In the genomic region with DNA sequence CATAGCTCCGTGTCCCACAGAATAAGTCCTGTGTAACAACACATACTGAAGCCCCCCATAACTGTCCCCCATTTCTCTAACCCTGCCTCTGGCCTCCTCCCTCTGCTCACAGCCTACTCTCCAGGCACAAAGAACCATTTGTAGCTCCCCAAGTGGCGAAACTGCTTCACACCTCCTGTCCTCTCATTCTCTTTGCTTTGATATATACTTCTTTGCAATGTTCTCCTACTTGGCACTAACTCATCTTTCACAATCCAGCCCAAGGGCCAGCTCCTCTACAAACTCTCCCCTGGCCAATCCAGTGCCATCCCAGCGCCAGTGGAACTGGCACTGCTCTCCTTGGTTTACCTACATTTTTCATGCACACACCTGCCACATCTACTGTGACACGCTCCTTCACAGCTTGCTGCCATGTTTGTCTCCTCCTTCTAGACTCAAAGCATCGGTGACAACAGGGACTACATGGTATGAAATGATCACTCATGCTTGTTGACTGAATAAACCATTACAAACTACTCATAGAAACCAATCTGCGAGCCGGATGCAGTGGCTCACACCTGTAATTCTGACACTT, we compare ENCODE assay signal across 15 cellular contexts. TPM values are rescaled to one million over a fixed set of nuclear protein-coding genes. Genes with fewer than 3 reads are reported as not detected.
A peak's percentile ranks its signal among the peaks of the same experiment; 100 is the strongest.
DNase-seq lines count a peak whose midpoint lies in the region; ATAC-seq and TF ChIP-seq lines count a peak whose summit lies in the region.
"Had no signal": no experiment of that assay in that cellular context is flagged by ENCODE, and none has a peak within 500 bp of the region (broad histone marks: within the 10 kb centered on the region; RNA-seq: fewer than 3 reads in every experiment).

No MANE protein-coding gene starts in this region.

- H3K4me3 ChIP-seq in Karpas-422 (ENCODE audit: low read length) = no peak overlapping the region
- no peak overlapping the region for H3K4me3 ChIP-seq in choroid plexus epithelial cell (ENCODE audit: low read depth, low read length)
- no peak overlapping the region for H3K4me3 ChIP-seq in gastrocnemius medialis
- H3K4me3 ChIP-seq: vagina had no signal

- H3K4me1 ChIP-seq in Karpas-422 (ENCODE audit: low read length) = peaks cover 3% of the 10 kb centered on the region
- peaks cover 54 to 56% of the 10 kb centered on the region in 2 donors for H3K4me1 ChIP-seq in gastrocnemius medialis

- no peak overlapping the region for H3K4me2 ChIP-seq in Karpas-422 (ENCODE audit: low read depth, low read length, poor library complexity, severe bottlenecking)

- no peaks in the 10 kb centered on the region for H3K79me2 ChIP-seq in Karpas-422 (ENCODE audit: low read length)

- H3K9me3 Mint-ChIP-seq in activated naive CD4-positive, alpha-beta T cell treated with anti-CD3 and anti-CD28 coated beads for 36 hours = no peaks in the 10 kb centered on the region
- H3K9me3 Mint-ChIP-seq: dendritic cell treated with granulocyte-macrophage colony-stimulating factor and Interleukin-4, amounts not matched to agents 40 ng/mL and 50 ng/mL, for 4 days had no signal

- H3K27me3 ChIP-seq in Karpas-422 (ENCODE audit: low read length) (no peaks in the 10 kb centered on the region), gastrocnemius medialis (no peaks in the 10 kb centered on the region)
- H3K27me3 ChIP-seq: vagina had no signal

- intact Hi-C loops in activated naive CD4-positive, alpha-beta T cell treated with anti-CD3 and anti-CD28 coated beads for 36 hours (cut with micrococcal nuclease) = loop anchor here (1.0 kb wide), 1 partner anchor 10 kb away; no protein-coding TSS in a partner anchor
- intact Hi-C loops in gastrocnemius medialis (cut with DNase I; ENCODE audit: low total_unique reads) = no loop called here

- no peak overlapping the region for H3K27ac ChIP-seq in Karpas-422 (ENCODE audit: low read length)
- peak overlapping the region; percentile 50 to 81 (median 68) for H3K27ac ChIP-seq in gastrocnemius medialis
- H3K27ac ChIP-seq: vagina had no signal

- H3K9me3 ChIP-seq in Karpas-422 (ENCODE audit: low read length) = no peaks in the 10 kb centered on the region
- no peaks in the 10 kb centered on the region for H3K9me3 ChIP-seq in gastrocnemius medialis
- H3K9me3 ChIP-seq: vagina had no signal

- H3K9ac ChIP-seq in Karpas-422 (ENCODE audit: low read length) = no peak overlapping the region

- ATAC-seq in gastrocnemius medialis (peak; percentile 76 to 87), HG03354 (IDR thresholded peaks at IDR 0.05; ENCODE audit: poor library complexity, severe bottlenecking, unreplicated experiment) (no peak), HG02938 (IDR thresholded peaks at IDR 0.05; ENCODE audit: unreplicated experiment) (no peak)
- ATAC-seq: Right ventricle myocardium inferior had no signal

- TF ChIP-seq CTCF in choroid plexus epithelial cell (conservative IDR thresholded peaks at IDR 0.05; ENCODE audit: low read depth, low read length) (peak; percentile 21), gastrocnemius medialis (IDR thresholded peaks at IDR 0.05 in 4 of 5, conservative IDR thresholded peaks at IDR 0.05 in 1 of 5) (peak in 1 of 5 experiments; percentile 23)

- peaks cover 31% of the 10 kb centered on the region; the same call in 1 of the 2 replicates for H4K20me1 ChIP-seq in Karpas-422 (ENCODE audit: insufficient read depth, low read depth, low read length)

- H3K9me2 ChIP-seq in Karpas-422 (replicated peaks; ENCODE audit: insufficient read depth, low read length) = no peaks in the 10 kb centered on the region

- no peak overlapping the region for H2AFZ ChIP-seq in Karpas-422 (ENCODE audit: low read length)

- H3K36me3 ChIP-seq in Karpas-422 (ENCODE audit: insufficient read depth, low read length) (no peaks in the 10 kb centered on the region), gastrocnemius medialis (no peaks in the 10 kb centered on the region)
- H3K36me3 ChIP-seq: vagina had no signal

- CTCF ChIA-PET in activated naive CD4-positive, alpha-beta T cell treated with anti-CD3 and anti-CD28 coated beads for 36 hours (lab: Charles Lee) = interaction anchor here (0.6 to 2.0 kb wide), 9 partner anchors 10 to 60 kb away, joined by 3 to 9 read pairs (median 6); no protein-coding TSS in a partner anchor

- DNase-seq in activated naive CD4-positive, alpha-beta T cell treated with anti-CD3 and anti-CD28 coated beads for 36 hours = peak; percentile 54
- DNase-seq in activated naive CD4-positive, alpha-beta T cell treated with Interleukin-2 at 50 U/mL for 16 hours = no peak
- peak; percentile 56 for DNase-seq in Karpas-422
- no peak for DNase-seq in choroid plexus epithelial cell (ENCODE audit: low read depth)
- DNase-seq in gastrocnemius medialis = peak in 1 of 2 donors; percentile 60
- DNase-seq in NCI-H2081 treated with DMSO at 0.1 percent for 48 hours (lab: John Stamatoyannopoulos, UW) = no peak
- DNase-seq: activated CD8-positive, alpha-beta memory T cell treated with anti-CD3 and anti-CD28 coated beads, Interleukin-2, amount 50 U/mL, for 4 hours; anterior cingulate cortex; NCI-H1436; NCI-H69 had no signal

- H3K4me1 Mint-ChIP-seq in activated naive CD4-positive, alpha-beta T cell treated with anti-CD3 and anti-CD28 coated beads for 36 hours (ENCODE audit: low read depth) = peaks cover 42% of the 10 kb centered on the region

- in situ Hi-C loops in gastrocnemius medialis (cut with MboI; ENCODE audit: low sequenced_read_pairs in 4 of 4) = no loop called here

- no peaks in the 10 kb centered on the region for H3K27me3 Mint-ChIP-seq in activated naive CD4-positive, alpha-beta T cell treated with anti-CD3 and anti-CD28 coated beads for 36 hours (ENCODE audit: low read depth)
- H3K27me3 Mint-ChIP-seq: dendritic cell treated with granulocyte-macrophage colony-stimulating factor and Interleukin-4, amounts not matched to agents 40 ng/mL and 50 ng/mL, for 4 days had no signal

- peaks cover 3% of the 10 kb centered on the region for H3K36me3 Mint-ChIP-seq in activated naive CD4-positive, alpha-beta T cell treated with anti-CD3 and anti-CD28 coated beads for 36 hours (ENCODE audit: low read depth)

- TF ChIP-seq POLR2A in gastrocnemius medialis (IDR thresholded peaks at IDR 0.05) = no peak

- no peak overlapping the region for H3K27ac Mint-ChIP-seq in activated naive CD4-positive, alpha-beta T cell treated with anti-CD3 and anti-CD28 coated beads for 36 hours
- H3K27ac Mint-ChIP-seq: dendritic cell treated with granulocyte-macrophage colony-stimulating factor and Interleukin-4, amounts not matched to agents 40 ng/mL and 50 ng/mL, for 4 days had no signal

- no peak overlapping the region for H3K4me3 Mint-ChIP-seq in activated naive CD4-positive, alpha-beta T cell treated with anti-CD3 and anti-CD28 coated beads for 36 hours
- H3K4me3 Mint-ChIP-seq: dendritic cell treated with granulocyte-macrophage colony-stimulating factor and Interleukin-4, amounts not matched to agents 40 ng/mL and 50 ng/mL, for 4 days had no signal

RNA-seq across cellular contexts. Expression of a gene that starts 12.8 kb away (rescaled TPM):
- total RNA-seq in activated naive CD4-positive, alpha-beta T cell treated with anti-CD3 and anti-CD28 coated beads for 36 hours = 100 to 1,000 TPM; 145 to 149 TPM
- total RNA-seq in Karpas-422 (2014; rRNA removed; shearing (Covaris generic); ENCODE audit: low replicate concordance) = 9.6 and 15.8 TPM in 2 replicates
- 10 to 100 TPM; 24.7 to 43.7 (median 32.4) TPM for total RNA-seq in gastrocnemius medialis

Comparison
In these comparisons a context has a peak if more than half of its experiments do, and no peak if none do; other contexts are left out.
1. DNase-seq: peak in activated naive CD4-positive, alpha-beta T cell treated with anti-CD3 and anti-CD28 coated beads for 36 hours (single experiment) and Karpas-422 (single experiment); none in activated naive CD4-positive, alpha-beta T cell treated with Interleukin-2 at 50 U/mL for 16 hours (single experiment), choroid plexus epithelial cell (single experiment) and NCI-H2081 treated with DMSO at 0.1 percent for 48 hours (single experiment).
2. ATAC-seq: peak in gastrocnemius medialis (2 of 2); none in HG03354 (single experiment) and HG02938 (single experiment).